Comparison of ENCODE assay signal across 11 cellular contexts in genomic region chr19:7933411-7933810, GRCh38. TPM values are rescaled to one million over a fixed set of nuclear protein-coding genes. Genes with fewer than 3 reads are reported as not detected.
DNase-seq lines count a peak whose midpoint lies in the region; ATAC-seq and TF ChIP-seq lines count a peak whose summit lies in the region.
"Had no signal": no experiment of that assay in that cellular context is flagged by ENCODE, and none has a peak within 500 bp of the region (broad histone marks: within the 10 kb centered on the region; RNA-seq: fewer than 3 reads in every experiment).

No MANE protein-coding gene starts in this region.

- H3K4me3 Mint-ChIP-seq in neural crest cell, result no peak overlapping the region
- H3K4me3 Mint-ChIP-seq: naive B cell; stimulated activated naive CD8-positive, alpha-beta T cell treated with anti-CD3 and anti-CD28 coated beads, Interleukin-15, amount 100 ng/mL, for 72 hours had no signal

- peak; percentile 27; the same call in 1 of the 3 replicates for TF ChIP-seq CTCF in GM12872 (IDR thresholded peaks at IDR 0.05; ENCODE audit: insufficient read depth, low read depth, low read length)
- TF ChIP-seq CTCF in astrocyte of the cerebellum (IDR thresholded peaks at IDR 0.05; ENCODE audit: low read depth, low read length, missing control alignments), result peak; percentile 35
- TF ChIP-seq CTCF in neural crest cell (conservative IDR thresholded peaks at IDR 0.05), result peak; percentile 45
- TF ChIP-seq CTCF in omental fat pad (IDR thresholded peaks at IDR 0.05), result no peak
- no peak for TF ChIP-seq CTCF in body of pancreas (IDR thresholded peaks at IDR 0.05)

- no peak for TF ChIP-seq POLR2A in body of pancreas (IDR thresholded peaks at IDR 0.05)

- H3K4me3 ChIP-seq in astrocyte of the cerebellum (ENCODE audit: low read depth, low read length), result no peak overlapping the region
- H3K4me3 ChIP-seq in body of pancreas, result no peak overlapping the region
- H3K4me3 ChIP-seq: SK-N-MC had no signal

- peaks cover 7% of the 10 kb centered on the region for H3K4me1 Mint-ChIP-seq in neural crest cell

- in situ Hi-C loops in astrocyte of the cerebellum (cut with HindIII; ENCODE audit: low sequenced_read_pairs), result no loop called here

- intact Hi-C loops in body of pancreas (cut with DNase I), result no loop called here

- DNase-seq in astrocyte of the cerebellum (ENCODE audit: low read depth), result no peak
- no peak for DNase-seq in neural crest cell (ENCODE audit: low read depth, low spot score)
- DNase-seq in omental fat pad (ENCODE audit: low spot score), result no peak
- no peak for DNase-seq in pons (ENCODE audit: low spot score)
- DNase-seq in body of pancreas, result no peak
- DNase-seq: activated CD4-positive, alpha-beta T cell treated with anti-CD3 and anti-CD28 coated beads, Interleukin-2, amount 50 U/mL, for 4 hours; naive B cell; NCI-H510A treated with DMSO at 0.1 percent for 48 hours; stimulated activated naive CD8-positive, alpha-beta T cell treated with anti-CD3 and anti-CD28 coated beads, Interleukin-15, amount 100 ng/mL, for 72 hours had no signal

- no peaks in the 10 kb centered on the region for H3K9me3 Mint-ChIP-seq in neural crest cell
- H3K9me3 Mint-ChIP-seq: naive B cell; stimulated activated naive CD8-positive, alpha-beta T cell treated with anti-CD3 and anti-CD28 coated beads, Interleukin-15, amount 100 ng/mL, for 72 hours had no signal

- ATAC-seq in omental fat pad (ENCODE audit: low FRiP score), result no peak
- ATAC-seq in body of pancreas, result no peak
- ATAC-seq: stimulated activated naive CD8-positive, alpha-beta T cell treated with anti-CD3 and anti-CD28 coated beads, Interleukin-15, amount 100 ng/mL, for 72 hours had no signal

- H3K27ac ChIP-seq in body of pancreas, result no peak overlapping the region
- H3K27ac ChIP-seq: SK-N-MC had no signal

- no peaks in the 10 kb centered on the region for H3K27me3 ChIP-seq in body of pancreas

- H3K4me1 ChIP-seq in body of pancreas, result peaks cover 2% of the 10 kb centered on the region

- no peaks in the 10 kb centered on the region for H3K27me3 Mint-ChIP-seq in neural crest cell (ENCODE audit: low read depth)
- H3K27me3 Mint-ChIP-seq: naive B cell; stimulated activated naive CD8-positive, alpha-beta T cell treated with anti-CD3 and anti-CD28 coated beads, Interleukin-15, amount 100 ng/mL, for 72 hours had no signal

- H3K36me3 ChIP-seq in body of pancreas (replicated peaks in 1 of 2; ENCODE audit: insufficient read depth in 1 of 2, low read depth in 2 of 2), result peaks cover 5 to 28% of the 10 kb centered on the region in 2 donors

- no peaks in the 10 kb centered on the region for H3K9me3 ChIP-seq in body of pancreas

- 81 to 90% methylated on average over 5 to 13 of the region's 14 CpGs for WGBS in body of pancreas, 2 donors

- H3K36me3 Mint-ChIP-seq in neural crest cell (ENCODE audit: low read depth), result no peaks in the 10 kb centered on the region
- H3K36me3 Mint-ChIP-seq: naive B cell had no signal

- no peak overlapping the region for H3K27ac Mint-ChIP-seq in neural crest cell (ENCODE audit: unreplicated experiment)

RNA-seq across cellular contexts. Expression of gene CTXN1, which starts 7.5 kb away (rescaled TPM):
- 129 and 130 TPM in 2 replicates for total RNA-seq in neural crest cell
- 1 to 10 TPM in 3 of 4 donors, not detected in 1; 1.6 to 3.7 (median 2.0) TPM for total RNA-seq in omental fat pad
- 10 to 100 TPM in 1 of 2 donors, 1 to 10 TPM in 1; 5.7 to 10.2 TPM for total RNA-seq in body of pancreas

RNA-seq across cellular contexts. Expression of gene TIMM44, which starts 10.1 kb away (rescaled TPM):
- 95.9 and 97.6 TPM in 2 replicates for total RNA-seq in neural crest cell
- total RNA-seq in omental fat pad, result 10 to 100 TPM; 44.3 to 53.3 (median 47.6) TPM
- 10 to 100 TPM; 20.5 to 73.8 TPM for total RNA-seq in body of pancreas

RNA-seq across cellular contexts. Expression of gene SNAPC2, which starts 13.3 kb away (rescaled TPM):
- 19.1 and 19.5 TPM in 2 replicates for total RNA-seq in neural crest cell
- total RNA-seq in omental fat pad, result 10 to 100 TPM in 3 of 4 donors, 1 to 10 TPM in 1; 4.7 to 13.1 (median 12.3) TPM
- 1 to 10 TPM; 6.3 to 9.1 TPM for total RNA-seq in body of pancreas

RNA-seq across cellular contexts. Expression of gene TGFBR3L, which starts 18.8 kb away (rescaled TPM):
- 0.32 and 0.44 TPM in 2 replicates for total RNA-seq in neural crest cell
- not detected for total RNA-seq in omental fat pad
- total RNA-seq in body of pancreas, result 1 to 10 TPM in 1 of 2 donors, not detected in 1; 9.9 TPM

RNA-seq across cellular contexts. Expression of gene MAP2K7, which starts 29.7 kb away (rescaled TPM):
- total RNA-seq in neural crest cell, result 48.1 and 50.7 TPM in 2 replicates
- total RNA-seq in omental fat pad, result 10 to 100 TPM; 12.9 to 13.7 (median 13.6) TPM
- 10 to 100 TPM in 1 of 2 donors, 1 to 10 TPM in 1; 8.0 to 34.9 TPM for total RNA-seq in body of pancreas

Comparison
In these comparisons a context has a peak if more than half of its experiments do, and no peak if none do; other contexts are left out.
1. CTCF ChIP-seq: peak in GM12872 (single experiment), astrocyte of the cerebellum (single experiment) and neural crest cell (single experiment); none in omental fat pad (0 of 3) and body of pancreas (0 of 7).
2. RNA of gene CTXN1, which starts 7.5 kb away (total RNA-seq): 129 to 130 TPM in neural crest cell; 5.7 to 10.2 TPM in body of pancreas and 1.6 to 3.7 TPM in omental fat pad; every median in the first group is over 10 times any median in the second.